Comparison of ENCODE assay signal across 23 cellular contexts in the genomic region with DNA sequence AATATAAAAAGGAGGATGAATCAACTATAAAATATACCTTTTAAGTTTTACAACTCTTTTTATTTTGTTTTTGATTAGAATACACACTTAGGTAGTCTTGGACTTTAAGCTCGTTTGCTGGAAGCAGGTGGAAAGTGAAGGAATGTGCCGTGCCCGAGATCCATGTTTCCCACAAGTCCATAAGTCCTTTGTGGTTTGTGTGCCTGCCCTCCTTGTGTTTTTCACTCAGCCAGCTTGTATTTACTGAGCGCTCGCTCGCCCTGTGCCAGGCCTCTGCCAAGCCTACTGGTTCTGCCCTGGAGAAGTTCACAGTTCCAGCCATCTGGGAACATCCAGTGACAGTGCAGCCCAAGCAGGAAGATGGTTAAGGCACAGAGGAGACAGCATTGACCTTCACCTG.
A peak's percentile ranks its signal among the peaks of the same experiment; 100 is the strongest.
DNase-seq lines count a peak whose midpoint lies in the region; ATAC-seq, FAIRE-seq and TF ChIP-seq lines count a peak whose summit lies in the region.
"Had no signal": no experiment of that assay in that cellular context is flagged by ENCODE, and none has a peak within 500 bp of the region (broad histone marks: within the 10 kb centered on the region; RNA-seq: fewer than 3 reads in every experiment).

No MANE protein-coding gene starts in this region.

- TF ChIP-seq POLR2A in heart left ventricle (IDR thresholded peaks at IDR 0.05) = no peak

- no peaks in the 10 kb centered on the region for H3K9me3 Mint-ChIP-seq in stimulated activated naive CD8-positive, alpha-beta T cell treated with anti-CD3 and anti-CD28 coated beads, Interleukin-15, amount 100 ng/mL, for 72 hours
- H3K9me3 Mint-ChIP-seq: activated CD4-positive, alpha-beta memory T cell treated with anti-CD3 and anti-CD28 coated beads for 36 hours; activated naive CD4-positive, alpha-beta T cell treated with anti-CD3 and anti-CD28 coated beads for 36 hours; brain had no signal

- no peaks in the 10 kb centered on the region for H3K9me3 ChIP-seq in heart left ventricle
- H3K9me3 ChIP-seq: A549; BLaER1 treated with 17β-estradiol and CSF1 and Interleukin-3, amounts not matched to agents 10 nM and 100 nM; SJSA1; suprapubic skin had no signal

- 62 to 82% (median 72%) methylated on average over 6 of the region's 6 CpGs for whole genome bisulfite sequencing in heart left ventricle, 4 donors

- no peaks in the 10 kb centered on the region for H3K27me3 Mint-ChIP-seq in stimulated activated naive CD8-positive, alpha-beta T cell treated with anti-CD3 and anti-CD28 coated beads, Interleukin-15, amount 100 ng/mL, for 72 hours
- H3K27me3 Mint-ChIP-seq: activated CD4-positive, alpha-beta memory T cell treated with anti-CD3 and anti-CD28 coated beads for 36 hours; brain had no signal

- no peak overlapping the region for H3K4me3 Mint-ChIP-seq in stimulated activated naive CD8-positive, alpha-beta T cell treated with anti-CD3 and anti-CD28 coated beads, Interleukin-15, amount 100 ng/mL, for 72 hours
- H3K4me3 Mint-ChIP-seq: activated CD4-positive, alpha-beta memory T cell treated with anti-CD3 and anti-CD28 coated beads for 36 hours; activated naive CD4-positive, alpha-beta T cell treated with anti-CD3 and anti-CD28 coated beads for 36 hours; brain had no signal

- H3K36me3 ChIP-seq in heart left ventricle = no peaks in the 10 kb centered on the region
- H3K36me3 ChIP-seq: SJSA1, WERI-Rb-1 had no signal

- H3K4me3 ChIP-seq in heart left ventricle = no peak overlapping the region
- H3K4me3 ChIP-seq: A549; BLaER1 treated with 17β-estradiol and CSF1 and Interleukin-3, amounts not matched to agents 10 nM and 100 nM; GM23248; SJSA1; suprapubic skin had no signal

- peak overlapping the region; percentile 4 to 10 for H3K27ac Mint-ChIP-seq in stimulated activated naive CD8-positive, alpha-beta T cell treated with anti-CD3 and anti-CD28 coated beads, Interleukin-15, amount 100 ng/mL, for 72 hours
- H3K27ac Mint-ChIP-seq: activated CD4-positive, alpha-beta memory T cell treated with anti-CD3 and anti-CD28 coated beads for 36 hours; activated naive CD4-positive, alpha-beta T cell treated with anti-CD3 and anti-CD28 coated beads for 36 hours; brain had no signal

- no peak for DNase-seq in stimulated activated naive CD8-positive, alpha-beta T cell treated with anti-CD3 and anti-CD28 coated beads, Interleukin-15, amount 100 ng/mL, for 72 hours
- no peak for DNase-seq in stimulated activated naive CD8-positive, alpha-beta T cell treated with anti-CD3 and anti-CD28 coated beads, Interleukin-15, Interleukin-2, amounts not matched to agents 100 U/mL and 50 U/mL, for 24 hours
- DNase-seq in heart left ventricle (no peak), mucosa of gallbladder (ENCODE audit: low spot score) (peak; percentile 67), urothelium cell line (ENCODE audit: low spot score) (no peak), HCEC 1CT (no peak), NCI-H2107 treated with DMSO at 0.1 percent for 48 hours (lab: John Stamatoyannopoulos, UW; ENCODE audit: unreplicated experiment) (no peak), NCI-H82 treated with DMSO at 0.1 percent for 48 hours (lab: John Stamatoyannopoulos, UW; ENCODE audit: unreplicated experiment) (no peak)
- DNase-seq: activated CD4-positive, alpha-beta memory T cell treated with anti-CD3 and anti-CD28 coated beads for 36 hours; activated naive CD4-positive, alpha-beta T cell treated with anti-CD3 and anti-CD28 coated beads for 36 hours; activated T-cell treated with anti-CD3 and anti-CD28 coated beads for 4 hours; GM23248; NCI-H1417; NCI-H2171; stimulated activated CD4-positive, alpha-beta T cell treated with anti-CD3 and anti-CD28 coated beads, Interleukin-4, amount 100 ng/mL, for 24 hours; WERI-Rb-1 had no signal

- H3K4me1 ChIP-seq in heart left ventricle = peaks cover 5 to 48% (median 25%) of the 10 kb centered on the region in 12 donors
- H3K4me1 ChIP-seq: A549 had no signal

- no peak for ATAC-seq in stimulated activated naive CD8-positive, alpha-beta T cell treated with anti-CD3 and anti-CD28 coated beads, Interleukin-15, amount 100 ng/mL, for 72 hours
- ATAC-seq in stimulated activated naive CD8-positive, alpha-beta T cell treated with anti-CD3 and anti-CD28 coated beads, Interleukin-15, Interleukin-2, amounts not matched to agents 100 U/mL and 50 U/mL, for 24 hours = no peak
- ATAC-seq in heart left ventricle = peak in 3 of 4 donors; percentile 30 to 39 (median 35)
- ATAC-seq: A549 had no signal

- no peaks in the 10 kb centered on the region for H3K27me3 ChIP-seq in heart left ventricle
- H3K27me3 ChIP-seq: BLaER1 treated with 17β-estradiol and CSF1 and Interleukin-3, amounts not matched to agents 10 nM and 100 nM; SJSA1; suprapubic skin had no signal

- no peak for TF ChIP-seq CTCF in heart left ventricle (IDR thresholded peaks at IDR 0.05)

- peak overlapping the region in 3 of 12 donors; percentile 12 to 30 (median 17) for H3K27ac ChIP-seq in heart left ventricle
- H3K27ac ChIP-seq: A549; BLaER1 treated with 17β-estradiol and CSF1 and Interleukin-3, amounts not matched to agents 10 nM and 100 nM; GM23248; SJSA1; suprapubic skin; WERI-Rb-1 had no signal

- intact Hi-C loops in heart left ventricle (cut with DNase I) = no loop called here

- peak; percentile 13 for FAIRE-seq in urothelium cell line (lab: Jason Lieb, UNC)
- FAIRE-seq: A549, frontal cortex, G401.6 had no signal

- H3K4me1 Mint-ChIP-seq in stimulated activated naive CD8-positive, alpha-beta T cell treated with anti-CD3 and anti-CD28 coated beads, Interleukin-15, amount 100 ng/mL, for 72 hours = peaks cover 10% of the 10 kb centered on the region

Comparison
In these comparisons a context has a peak if more than half of its experiments do, and no peak if none do; other contexts are left out.
1. ATAC-seq: peak in heart left ventricle (3 of 4); none in stimulated activated naive CD8-positive, alpha-beta T cell treated with anti-CD3 and anti-CD28 coated beads, Interleukin-15, amount 100 ng/mL, for 72 hours (single experiment) and stimulated activated naive CD8-positive, alpha-beta T cell treated with anti-CD3 and anti-CD28 coated beads, Interleukin-15, Interleukin-2, amounts not matched to agents 100 U/mL and 50 U/mL, for 24 hours (single experiment).